In the genomic region with DNA sequence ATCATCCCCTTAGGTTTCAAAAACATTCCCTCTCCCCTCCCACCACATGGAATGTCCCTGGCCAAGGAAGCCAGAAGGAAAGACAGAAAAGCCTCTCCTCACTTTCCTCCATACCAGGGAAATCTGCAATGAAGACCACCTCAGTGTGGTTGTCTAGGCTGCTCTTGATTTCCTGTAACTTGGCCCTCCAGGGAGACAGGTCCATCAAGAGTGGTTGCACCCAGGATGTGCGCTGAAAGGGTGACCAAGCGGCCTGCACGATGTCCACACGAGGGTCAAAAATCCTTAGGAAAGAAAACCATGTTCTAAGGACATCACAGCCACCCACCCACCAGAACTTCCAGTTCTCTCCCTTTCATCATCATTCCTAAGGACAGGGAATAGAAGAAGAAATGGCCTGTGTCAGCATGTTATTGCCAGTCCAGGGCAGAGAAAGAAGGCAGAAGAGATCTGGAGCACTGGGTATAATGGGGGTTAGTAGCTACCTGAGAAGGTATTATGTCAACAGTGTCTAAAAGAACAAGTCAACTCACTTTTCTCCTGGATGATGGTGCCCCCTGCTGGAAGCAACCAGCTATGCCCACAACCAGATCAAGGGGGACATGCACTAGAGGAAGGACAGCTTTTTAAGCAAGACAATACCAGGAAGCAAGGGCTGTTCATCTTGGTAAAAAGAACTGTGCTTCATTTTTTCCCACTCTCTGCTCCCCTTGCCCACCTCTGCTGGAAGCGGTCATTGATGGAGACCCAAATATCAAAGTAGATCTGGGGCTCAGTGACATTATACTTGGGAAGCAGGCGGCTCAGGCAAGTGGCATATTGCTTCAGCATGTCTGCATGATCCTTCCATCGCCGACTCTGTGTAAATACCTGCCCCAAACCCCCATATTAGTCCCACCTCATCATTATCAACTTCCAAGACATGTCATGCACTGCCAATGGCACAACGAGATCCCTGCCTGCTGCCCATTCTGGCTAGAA, we compare ENCODE assay signal across 1 cellular context.
TF ChIP-seq lines count a peak whose summit lies in the region.

No MANE protein-coding gene starts in this region.

TF ChIP-seq in Ishikawa, 13 proteins besides CTCF, POLR2A, EP300 and RAD21 (continued from another document):
- TF ChIP-seq TEAD4 (IDR thresholded peaks at IDR 0.05) (no peak), TCF12 (IDR thresholded peaks at IDR 0.05; ENCODE audit: low read depth) (no peak)
- TF ChIP-seq, protein P1, sequence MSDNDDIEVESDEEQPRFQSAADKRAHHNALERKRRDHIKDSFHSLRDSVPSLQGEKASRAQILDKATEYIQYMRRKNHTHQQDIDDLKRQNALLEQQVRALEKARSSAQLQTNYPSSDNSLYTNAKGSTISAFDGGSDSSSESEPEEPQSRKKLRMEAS (IDR thresholded peaks at IDR 0.05), result no peak
TF ChIP-seq in Ishikawa: peak in this region for 0.
